ENCODE assay signal across 26 cellular contexts in genomic region chr12:68886636-68887572, GRCh38. TPM values are rescaled to one million over a fixed set of nuclear protein-coding genes. Genes with fewer than 3 reads are reported as not detected.
DNase-seq lines count a peak whose midpoint lies in the region; ATAC-seq, FAIRE-seq and TF ChIP-seq lines count a peak whose summit lies in the region.
"Had no signal": no experiment of that assay in that cellular context is flagged by ENCODE, and none has a peak within 500 bp of the region (broad histone marks: within the 10 kb centered on the region; RNA-seq: fewer than 3 reads in every experiment).

No MANE protein-coding gene starts in this region.

- ATAC-seq in HepG2: peak; percentile 55
- ATAC-seq: GM12878, K562 had no signal

- H3K27me3 ChIP-seq in SJSA1 (replicated peaks) (peaks cover 97% of the 10 kb centered on the region), HepG2 (ENCODE audit: control insufficient read depth in 1 of 2, insufficient read depth in 2 of 2, low read length in 2 of 2) (no peaks in the 10 kb centered on the region)

- no TSS peak for BruUV-seq in HepG2 (replicated peaks; lab: Mats Ljungman, UMichigan)

- H3K36me3 ChIP-seq in SJSA1: peaks cover 3% of the 10 kb centered on the region; the same call in 1 of the 2 replicates
- no peaks in the 10 kb centered on the region for H3K36me3 ChIP-seq in HepG2 (replicated peaks in 1 of 2; ENCODE audit: control insufficient read depth in 1 of 2, insufficient read depth in 2 of 2, low read length in 2 of 2)

- TF ChIP-seq RAD21 in HepG2 (CRISPR knock-in tag; IDR thresholded peaks at IDR 0.05): no peak

- no peak overlapping the region for H3K4me3 Mint-ChIP-seq in osteocyte (ENCODE audit: unreplicated experiment)
- H3K4me3 Mint-ChIP-seq: CD4-positive, alpha-beta T cell had no signal

- TF ChIP-seq POLR2A in HepG2 (IDR thresholded peaks at IDR 0.05; ENCODE audit: insufficient read depth in 1 of 2, low read depth in 2 of 2, low read length in 2 of 2) (no peak), GM12892 (IDR thresholded peaks at IDR 0.05; ENCODE audit: low read depth, low read length) (no peak)

- intact Hi-C loops in HepG2 (cut with micrococcal nuclease; ENCODE audit: unreplicated experiment): no loop called here

- H3K9me3 ChIP-seq in SJSA1 (replicated peaks): peaks cover 5% of the 10 kb centered on the region
- H3K9me3 ChIP-seq in HepG2 (ENCODE audit: low read length): no peaks in the 10 kb centered on the region

- TF ChIP-seq EP300 in HepG2 (IDR thresholded peaks at IDR 0.05; ENCODE audit: low read depth in 2 of 2, low read length in 2 of 2): no peak
- no peak for TF ChIP-seq EP300 in HepG2 (CRISPR knock-in tag; IDR thresholded peaks at IDR 0.05; ENCODE audit: borderline replicate concordance)

- no peaks in the 10 kb centered on the region for H3K36me3 Mint-ChIP-seq in osteocyte (ENCODE audit: unreplicated experiment)

- 1% methylated on average over 5 of the region's 5 CpGs for WGBS in HepG2 (ENCODE audit: low lambda C conversion rate)

- H3K9me3 Mint-ChIP-seq in osteocyte (ENCODE audit: unreplicated experiment): no peaks in the 10 kb centered on the region

- no peak for FAIRE-seq in D721Med (lab: Jason Lieb, UNC)
- peak; percentile 21 for FAIRE-seq in HepG2 (lab: Jason Lieb, UNC)
- no peak for FAIRE-seq in GM12892 (lab: Jason Lieb, UNC)
- FAIRE-seq: GM12878, H54, K562 had no signal

- no peak overlapping the region for H2AFZ ChIP-seq in HepG2 (ENCODE audit: low read length)

- H3K79me2 ChIP-seq in HepG2 (ENCODE audit: insufficient read depth, low read length): no peaks in the 10 kb centered on the region

- H3K9ac ChIP-seq in HepG2 (ENCODE audit: insufficient read depth, low read depth, low read length): no peak overlapping the region

- POLR2A ChIA-PET in HepG2 (lab: Yijun Ruan, JAX): no interaction called here

- CTCF ChIA-PET in HepG2 (lab: Yijun Ruan, JAX; ENCODE audit: low intra/inter-chr PET ratio, low total read pairs): no interaction called here

- H4K20me1 ChIP-seq in HepG2 (ENCODE audit: insufficient read depth, low read length): no peaks in the 10 kb centered on the region

- peaks cover 24% of the 10 kb centered on the region for H3K27me3 Mint-ChIP-seq in osteocyte (ENCODE audit: unreplicated experiment)
- H3K27me3 Mint-ChIP-seq: CD4-positive, alpha-beta T cell had no signal

- H3K27ac ChIP-seq in SJSA1: no peak overlapping the region
- no peak overlapping the region for H3K27ac ChIP-seq in HepG2 (ENCODE audit: extremely low read length, insufficient read depth, low read length)

- no peak for TF ChIP-seq CTCF in D721Med (IDR thresholded peaks at IDR 0.05; ENCODE audit: insufficient read depth, missing control alignments)
- no peak for TF ChIP-seq CTCF in HepG2 (CRISPR knock-in tag; IDR thresholded peaks at IDR 0.05)
- no peak for TF ChIP-seq CTCF in osteocyte (IDR thresholded peaks at IDR 0.05)

- H3K4me2 ChIP-seq in HepG2 (ENCODE audit: low read depth, low read length): peak overlapping the region; percentile 4; the same call in 1 of the 2 replicates

- H3K4me1 Mint-ChIP-seq in osteocyte (ENCODE audit: unreplicated experiment): no peaks in the 10 kb centered on the region

- in situ Hi-C loops in HepG2 (cut with HindIII; ENCODE audit: extremely low pct_ligation_motif_present, low pct_unique_long_range_greater_than_20kb): no loop called here

- DNase-seq in D721Med (ENCODE audit: insufficient read length, low spot score) (peak; percentile 52), SJSA1 (ENCODE audit: low read depth in 1 of 2, low spot score in 2 of 2) (peak; percentile 76 to 81), HepG2 (ENCODE audit: low spot score) (peak; percentile 12), osteocyte (ENCODE audit: extremely low spot score, unreplicated experiment) (peak; percentile 13), SIG-M5 treated with dmso at 0.1 percent for 504 hours (lab: John Stamatoyannopoulos, UW; ENCODE audit: unreplicated experiment) (no peak), CD1c-positive myeloid dendritic cell (ENCODE audit: extremely low spot score) (no peak), GM12892 (ENCODE audit: insufficient read length) (no peak)
- no peak for DNase-seq in stimulated activated CD4-positive, alpha-beta T cell treated with anti-CD3 and anti-CD28 coated beads, Interleukin-4, amount 100 ng/mL, for 4 hours
- DNase-seq: CD4-positive, alpha-beta T cell; EL; GDM1; Kasumi-1; NCI-H1105; NCI-H1436 treated with DMSO at 0.1 percent for 48 hours; NCI-H187 treated with DMSO at 0.1 percent for 48 hours; NCI-H2171 treated with DMSO at 0.1 percent for 48 hours; NCI-H524; NCI-H748 treated with DMSO at 0.1 percent for 48 hours; NK-92 treated with Interleukin-12 subunit alpha and Interleukin-12 subunit beta, amount 100 ng/mL, for 24 hours; Right ventricle myocardium superior; RPMI8226 had no signal

- H3K4me1 ChIP-seq in SJSA1 (replicated peaks) (no peaks in the 10 kb centered on the region), HepG2 (ENCODE audit: insufficient read depth, low read length) (peaks cover 6% of the 10 kb centered on the region)

- no peak overlapping the region for H3K4me3 ChIP-seq in SJSA1
- H3K4me3 ChIP-seq in HepG2 (replicated peaks in 1 of 3; ENCODE audit: insufficient read depth in 1 of 3, low read depth in 2 of 3, low read length in 3 of 3): no peak overlapping the region
- H3K4me3 ChIP-seq: GM12878, K562 had no signal

- no peak overlapping the region for H3K27ac Mint-ChIP-seq in osteocyte (ENCODE audit: unreplicated experiment)
- H3K27ac Mint-ChIP-seq: CD4-positive, alpha-beta T cell had no signal

TF ChIP-seq in HepG2, 621 proteins besides CTCF, POLR2A, EP300 and RAD21:
- TF ChIP-seq THYN1 (CRISPR knock-in tag; IDR thresholded peaks at IDR 0.05; ENCODE audit: borderline replicate concordance, low read depth) (no peak), HOXA3 (CRISPR knock-in tag; IDR thresholded peaks at IDR 0.05) (no peak), SP5 (CRISPR knock-in tag; IDR thresholded peaks at IDR 0.05; ENCODE audit: borderline replicate concordance, low read depth) (0 out of 2 replicates have a peak, but pooled peaks have one; percentile 44), MAFK (conservative IDR thresholded peaks at IDR 0.05 in 1 of 2, IDR thresholded peaks at IDR 0.05 in 1 of 2; ENCODE audit: low read length in 2 of 2) (0 out of 4 replicates have a peak, but pooled peaks of 1 of the 2 experiments have one; percentile 1)

RNA-seq across cellular contexts. Expression of gene CPM, which starts 46.1 kb away (rescaled TPM):
- total RNA-seq in SJSA1 (2014; rRNA removed; shearing (Covaris generic)): 72.6 and 74.4 TPM in 2 replicates
- not detected in 2 replicates for total RNA-seq in HepG2 (2016; rRNA removed; fragmentation: Illumina TruSeq; extraction: Trizol)
- total RNA-seq in HepG2 (2016; cell fraction: cytosol; rRNA removed; fragmentation: Illumina TruSeq; extraction: Trizol; ENCODE audit: low read depth): not detected in 2 replicates
- total RNA-seq in HepG2 (2016; cell fraction: insoluble cytoplasmic fraction; rRNA removed; fragmentation: Illumina TruSeq; extraction: Trizol): not detected in 2 replicates
- total RNA-seq in HepG2 (2016; cell fraction: membrane; rRNA removed; fragmentation: Illumina TruSeq; extraction: Trizol): not detected in 2 replicates
- total RNA-seq in HepG2 (2016; cell fraction: nucleus; rRNA removed; fragmentation: Illumina TruSeq; extraction: Trizol): not detected in 2 replicates
- 0.13 TPM in 1 of 2 replicates, not detected in the other for polyA plus RNA-seq in HepG2 (2011; rRNA removed)
- 0.05 TPM in 2 replicates for polyA plus RNA-seq in HepG2 (2011; cell fraction: cytosol; rRNA removed)
- 0.02 TPM in 1 of 2 replicates, not detected in the other for polyA plus RNA-seq in HepG2 (2011; cell fraction: nucleus; rRNA removed)
- 0.15 and 0.16 TPM in 2 replicates for polyA plus RNA-seq in HepG2 (2012)
- polyA plus RNA-seq in HepG2 (2016; cell fraction: cytosol; fragmentation: Illumina TruSeq; extraction: Trizol; ENCODE audit: low read depth): not detected in 2 replicates
- not detected in 2 replicates for polyA plus RNA-seq in HepG2 (2016; cell fraction: insoluble cytoplasmic fraction; fragmentation: Illumina TruSeq; extraction: Trizol; ENCODE audit: low read depth)
- polyA plus RNA-seq in HepG2 (2016; cell fraction: membrane; fragmentation: Illumina TruSeq; extraction: Trizol; ENCODE audit: low read depth): not detected in 2 replicates
- not detected in 2 replicates for polyA plus RNA-seq in HepG2 (2016; cell fraction: nucleus; fragmentation: Illumina TruSeq; extraction: Trizol; ENCODE audit: insufficient read depth, low read depth)
- 0.76 and 42.1 TPM in 2 replicates for polyA minus RNA-seq in HepG2 (2011; rRNA and poly(A)+ RNA removed; ENCODE audit: low replicate concordance)
- polyA minus RNA-seq in HepG2 (2011; cell fraction: cytosol; rRNA and poly(A)+ RNA removed): 0.18 and 1.4 TPM in 2 replicates
- under 0.01 and 0.13 TPM in 2 replicates for polyA minus RNA-seq in HepG2 (2011; cell fraction: nucleus; rRNA and poly(A)+ RNA removed)
- 0.21 and 1.0 TPM in 2 replicates for total RNA-seq in osteocyte
- 0.45 TPM for polyA plus RNA-seq in GM12892 (2012; ENCODE audit: missing spikeins)
- total RNA-seq: A172, HT1080 had no signal
- polyA plus RNA-seq: K562 had no signal

Comparison
In these comparisons a context has a peak if more than half of its experiments do, and no peak if none do; other contexts are left out.
1. DNase-seq: peak in D721Med (single experiment), SJSA1 (2 of 2), HepG2 (single experiment) and osteocyte (single experiment); none in stimulated activated CD4-positive, alpha-beta T cell treated with anti-CD3 and anti-CD28 coated beads, Interleukin-4, amount 100 ng/mL, for 4 hours (0 of 2), SIG-M5 treated with dmso at 0.1 percent for 504 hours (single experiment), CD1c-positive myeloid dendritic cell (single experiment) and GM12892 (single experiment).
2. RNA of gene CPM, which starts 46.1 kb away (total RNA-seq): 72.6 to 74.4 TPM in SJSA1; 0.21 to 1.0 TPM in osteocyte and not detected in HepG2; every median in the first group is over 10 times any median in the second.